Comparison of ENCODE assay signal across 11 cellular contexts in genomic region chr19:39247701-39248664, GRCh38. TPM values are rescaled to one million over a fixed set of nuclear protein-coding genes. Genes with fewer than 3 reads are reported as not detected.
DNase-seq lines count a peak whose midpoint lies in the region; ATAC-seq, FAIRE-seq and TF ChIP-seq lines count a peak whose summit lies in the region.
"Had no signal": no experiment of that assay in that cellular context is flagged by ENCODE, and none has a peak within 500 bp of the region (broad histone marks: within the 10 kb centered on the region; RNA-seq: fewer than 3 reads in every experiment).

No MANE protein-coding gene starts in this region.

- BruUV-seq in GM12878 (replicated peaks; lab: Mats Ljungman, UMichigan), result no TSS peak

- no peak overlapping the region for H3K27ac ChIP-seq in GM12878 (ENCODE audit: control insufficient read depth, insufficient read depth)

- RAD21 ChIA-PET in GM12878 (lab: Charles Lee; ENCODE audit: unreplicated experiment), result no interaction called here

- 78% methylated on average over 57 of the region's 92 CpGs for WGBS in GM12878 (ENCODE audit: insufficient coverage, insufficient replicate concordance, low lambda C conversion rate, missing lambda C conversion rate)

- no peak overlapping the region for H3K4me3 Mint-ChIP-seq in activated CD4-positive, alpha-beta memory T cell treated with anti-CD3 and anti-CD28 coated beads for 36 hours
- no peak overlapping the region for H3K4me3 Mint-ChIP-seq in activated CD4-positive, alpha-beta memory T cell treated with anti-CD3 and anti-CD28 coated beads, Interleukin-2, amount 10 ng/mL, durations not matched to agents 7 days and 5 days
- no peak overlapping the region for H3K4me3 Mint-ChIP-seq in stimulated activated memory B cell treated with anti-CD40 and anti-IgM and Interleukin-4, amounts not matched to agents 10 μg/mL and 1 μg/mL and 100 μg/mL, for 72 hours
- H3K4me3 Mint-ChIP-seq in activated CD4-positive, alpha-beta T cell treated with anti-CD3 and anti-CD28 coated beads, Interleukin-2, amount 10 ng/mL, durations not matched to agents 7 days and 5 days, result no peak overlapping the region

- H3K4me3 ChIP-seq in GM12878, result no peak overlapping the region

- no peak overlapping the region for H3K9ac ChIP-seq in GM12878 (ENCODE audit: control insufficient read depth, insufficient read depth, low read length)

- POLR2A ChIA-PET in activated CD4-positive, alpha-beta memory T cell treated with anti-CD3 and anti-CD28 coated beads for 36 hours (lab: Charles Lee), result no interaction called here
- POLR2A ChIA-PET in activated CD4-positive, alpha-beta memory T cell treated with anti-CD3 and anti-CD28 coated beads, Interleukin-2, amount 10 ng/mL, durations not matched to agents 7 days and 5 days (lab: Charles Lee), result no interaction called here
- POLR2A ChIA-PET in GM12878 (lab: Charles Lee), result no interaction called here
- POLR2A ChIA-PET in activated CD4-positive, alpha-beta T cell treated with anti-CD3 and anti-CD28 coated beads, Interleukin-2, amount 10 ng/mL, durations not matched to agents 7 days and 5 days (lab: Charles Lee), result no interaction called here

- H3K9me3 ChIP-seq in GM12878 (replicated peaks; ENCODE audit: control insufficient read depth, insufficient read depth, low read length), result no peaks in the 10 kb centered on the region

- DNase-seq in activated CD4-positive, alpha-beta memory T cell treated with anti-CD3 and anti-CD28 coated beads for 36 hours, result peak; percentile 14
- DNase-seq in activated CD4-positive, alpha-beta memory T cell treated with anti-CD3 and anti-CD28 coated beads, Interleukin-2, amount 10 ng/mL, durations not matched to agents 7 days and 5 days, result no peak
- DNase-seq in GM12878 (ENCODE audit: low read depth, low spot score), result no peak
- peak; percentile 66 for DNase-seq in iPS-NIHi11 (ENCODE audit: low spot score)
- no peak for DNase-seq in SHP77 (lab: John Stamatoyannopoulos, UW)
- DNase-seq in mucosa of gallbladder (ENCODE audit: low spot score), result no peak
- DNase-seq in activated CD4-positive, alpha-beta T cell treated with anti-CD3 and anti-CD28 coated beads, Interleukin-2, amount 10 ng/mL, durations not matched to agents 7 days and 5 days, result no peak
- DNase-seq: effector CD4-positive, alpha-beta T cell; SW 1271 had no signal

- peaks cover 7% of the 10 kb centered on the region for H3K27me3 Mint-ChIP-seq in activated CD4-positive, alpha-beta memory T cell treated with anti-CD3 and anti-CD28 coated beads for 36 hours
- peaks cover 7% of the 10 kb centered on the region for H3K27me3 Mint-ChIP-seq in activated CD4-positive, alpha-beta memory T cell treated with anti-CD3 and anti-CD28 coated beads, Interleukin-2, amount 10 ng/mL, durations not matched to agents 7 days and 5 days
- H3K27me3 Mint-ChIP-seq in stimulated activated memory B cell treated with anti-CD40 and anti-IgM and Interleukin-4, amounts not matched to agents 10 μg/mL and 1 μg/mL and 100 μg/mL, for 72 hours, result peaks cover 56% of the 10 kb centered on the region
- H3K27me3 Mint-ChIP-seq in activated CD4-positive, alpha-beta T cell treated with anti-CD3 and anti-CD28 coated beads, Interleukin-2, amount 10 ng/mL, durations not matched to agents 7 days and 5 days, result peaks cover 11% of the 10 kb centered on the region

- in situ Hi-C loops in GM12878 (cut with MboI), result no loop called here

- no peak for TF ChIP-seq CTCF in GM12878 (IDR thresholded peaks at IDR 0.05 in 2 of 3, conservative IDR thresholded peaks at IDR 0.05 in 1 of 3; ENCODE audit: control insufficient read depth in 2 of 3, extremely low read depth in 1 of 3, insufficient read depth in 1 of 3, low read depth in 3 of 3, low read length in 3 of 3)

- intact Hi-C loops in activated CD4-positive, alpha-beta memory T cell treated with anti-CD3 and anti-CD28 coated beads for 36 hours (cut with micrococcal nuclease), result no loop called here
- intact Hi-C loops in GM12878 (cut with micrococcal nuclease; ENCODE audit: unreplicated experiment), result no loop called here

- H3K4me2 ChIP-seq in GM12878 (ENCODE audit: control insufficient read depth, insufficient read depth), result no peak overlapping the region

- H3K4me1 Mint-ChIP-seq in activated CD4-positive, alpha-beta memory T cell treated with anti-CD3 and anti-CD28 coated beads for 36 hours (ENCODE audit: low read depth), result peaks cover 2% of the 10 kb centered on the region
- H3K4me1 Mint-ChIP-seq in activated CD4-positive, alpha-beta memory T cell treated with anti-CD3 and anti-CD28 coated beads, Interleukin-2, amount 10 ng/mL, durations not matched to agents 7 days and 5 days, result peaks cover 4% of the 10 kb centered on the region
- peaks cover 13% of the 10 kb centered on the region for H3K4me1 Mint-ChIP-seq in stimulated activated memory B cell treated with anti-CD40 and anti-IgM and Interleukin-4, amounts not matched to agents 10 μg/mL and 1 μg/mL and 100 μg/mL, for 72 hours
- peaks cover 12% of the 10 kb centered on the region for H3K4me1 Mint-ChIP-seq in activated CD4-positive, alpha-beta T cell treated with anti-CD3 and anti-CD28 coated beads, Interleukin-2, amount 10 ng/mL, durations not matched to agents 7 days and 5 days

- ATAC-seq in GM12878, result peak; percentile 28; the same call in 1 of the 3 replicates
- peak; percentile 15 for ATAC-seq in stimulated activated memory B cell treated with anti-CD40 and anti-IgM and Interleukin-4, amounts not matched to agents 10 μg/mL and 1 μg/mL and 100 μg/mL, for 72 hours

- no peaks in the 10 kb centered on the region for H3K36me3 Mint-ChIP-seq in activated CD4-positive, alpha-beta memory T cell treated with anti-CD3 and anti-CD28 coated beads for 36 hours
- no peaks in the 10 kb centered on the region for H3K36me3 Mint-ChIP-seq in activated CD4-positive, alpha-beta memory T cell treated with anti-CD3 and anti-CD28 coated beads, Interleukin-2, amount 10 ng/mL, durations not matched to agents 7 days and 5 days (ENCODE audit: low read depth)
- H3K36me3 Mint-ChIP-seq in stimulated activated memory B cell treated with anti-CD40 and anti-IgM and Interleukin-4, amounts not matched to agents 10 μg/mL and 1 μg/mL and 100 μg/mL, for 72 hours, result no peaks in the 10 kb centered on the region
- no peaks in the 10 kb centered on the region for H3K36me3 Mint-ChIP-seq in activated CD4-positive, alpha-beta T cell treated with anti-CD3 and anti-CD28 coated beads, Interleukin-2, amount 10 ng/mL, durations not matched to agents 7 days and 5 days (ENCODE audit: low read depth)

- no peak overlapping the region for H3K27ac Mint-ChIP-seq in activated CD4-positive, alpha-beta memory T cell treated with anti-CD3 and anti-CD28 coated beads for 36 hours
- H3K27ac Mint-ChIP-seq in activated CD4-positive, alpha-beta memory T cell treated with anti-CD3 and anti-CD28 coated beads, Interleukin-2, amount 10 ng/mL, durations not matched to agents 7 days and 5 days, result no peak overlapping the region
- no peak overlapping the region for H3K27ac Mint-ChIP-seq in stimulated activated memory B cell treated with anti-CD40 and anti-IgM and Interleukin-4, amounts not matched to agents 10 μg/mL and 1 μg/mL and 100 μg/mL, for 72 hours
- no peak overlapping the region for H3K27ac Mint-ChIP-seq in activated CD4-positive, alpha-beta T cell treated with anti-CD3 and anti-CD28 coated beads, Interleukin-2, amount 10 ng/mL, durations not matched to agents 7 days and 5 days

- CTCF ChIA-PET in activated CD4-positive, alpha-beta memory T cell treated with anti-CD3 and anti-CD28 coated beads for 36 hours (lab: Charles Lee), result no interaction called here
- CTCF ChIA-PET in activated CD4-positive, alpha-beta memory T cell treated with anti-CD3 and anti-CD28 coated beads, Interleukin-2, amount 10 ng/mL, durations not matched to agents 7 days and 5 days (lab: Charles Lee), result interaction anchor here (0.6 kb wide), 1 partner anchor 36 kb away, joined by 6 read pairs; no protein-coding TSS in a partner anchor
- CTCF ChIA-PET in GM12878 (lab: Yijun Ruan, JAX), result no interaction called here
- CTCF ChIA-PET in activated CD4-positive, alpha-beta T cell treated with anti-CD3 and anti-CD28 coated beads, Interleukin-2, amount 10 ng/mL, durations not matched to agents 7 days and 5 days (lab: Charles Lee), result interaction anchor here (1.0 kb wide), 1 partner anchor 49 kb away, joined by 3 read pairs; no protein-coding TSS in a partner anchor

- H3K27me3 ChIP-seq in GM12878 (replicated peaks in 1 of 2; ENCODE audit: control insufficient read depth in 2 of 2, insufficient read depth in 2 of 2, low read length in 1 of 2), result peaks cover 2% of the 10 kb centered on the region in 2 experiments; a peak in 3 of 4 replicates

- TF ChIP-seq RAD21 in GM12878 (IDR thresholded peaks at IDR 0.05; ENCODE audit: insufficient read depth, low read depth, low read length), result no peak

- no peaks in the 10 kb centered on the region for H4K20me1 ChIP-seq in GM12878 (ENCODE audit: control insufficient read depth, insufficient read depth)

- H3K36me3 ChIP-seq in GM12878 (ENCODE audit: control insufficient read depth in 2 of 2, insufficient read depth in 2 of 2, low read length in 1 of 2), result no peaks in the 10 kb centered on the region

- TF ChIP-seq EP300 in GM12878 (IDR thresholded peaks at IDR 0.05; ENCODE audit: borderline replicate concordance in 1 of 2, control insufficient read depth in 1 of 2, low read depth in 2 of 2, low read length in 2 of 2), result no peak

- no peak for FAIRE-seq in GM12878 (lab: Jason Lieb, UNC)
- FAIRE-seq: islet of Langerhans had no signal

- no peaks in the 10 kb centered on the region for H3K9me3 Mint-ChIP-seq in activated CD4-positive, alpha-beta memory T cell treated with anti-CD3 and anti-CD28 coated beads for 36 hours
- H3K9me3 Mint-ChIP-seq in activated CD4-positive, alpha-beta memory T cell treated with anti-CD3 and anti-CD28 coated beads, Interleukin-2, amount 10 ng/mL, durations not matched to agents 7 days and 5 days, result no peaks in the 10 kb centered on the region
- no peaks in the 10 kb centered on the region for H3K9me3 Mint-ChIP-seq in stimulated activated memory B cell treated with anti-CD40 and anti-IgM and Interleukin-4, amounts not matched to agents 10 μg/mL and 1 μg/mL and 100 μg/mL, for 72 hours
- H3K9me3 Mint-ChIP-seq in activated CD4-positive, alpha-beta T cell treated with anti-CD3 and anti-CD28 coated beads, Interleukin-2, amount 10 ng/mL, durations not matched to agents 7 days and 5 days, result no peaks in the 10 kb centered on the region

- TF ChIP-seq POLR2A in GM12878 (IDR thresholded peaks at IDR 0.05; ENCODE audit: low read depth, low read length), result no peak

- H3K4me1 ChIP-seq in GM12878 (ENCODE audit: control insufficient read depth, insufficient read depth, low read length), result no peaks in the 10 kb centered on the region

- SMC1A ChIA-PET in GM12878 (lab: Charles Lee; ENCODE audit: uncharacterized antibody, unreplicated experiment), result no interaction called here

- H3K79me2 ChIP-seq in GM12878 (ENCODE audit: control insufficient read depth, insufficient read depth, low read length), result no peaks in the 10 kb centered on the region

- H2AFZ ChIP-seq in GM12878 (ENCODE audit: control insufficient read depth, low read depth, low read length), result no peak overlapping the region

RNA-seq across cellular contexts. Expression of gene IFNL4, which starts 0.7 kb away (rescaled TPM):
- not detected for total RNA-seq in activated CD4-positive, alpha-beta memory T cell treated with anti-CD3 and anti-CD28 coated beads for 36 hours
- not detected for total RNA-seq in activated CD4-positive, alpha-beta memory T cell treated with anti-CD3 and anti-CD28 coated beads, Interleukin-2, amount 10 ng/mL, durations not matched to agents 7 days and 5 days
- not detected in 2 replicates for total RNA-seq in GM12878 (2013; cell fraction: nucleolus; rRNA removed)
- total RNA-seq in GM12878 (2014; rRNA removed), result not detected in 2 replicates
- not detected in 2 replicates for total RNA-seq in GM12878 (2014; rRNA removed; fragmentation: Illumina TruSeq; extraction: Trizol)
- not detected in 2 replicates for total RNA-seq in GM12878 (2021)
- not detected for polyA plus RNA-seq in GM12878 (2011; ENCODE audit: low read depth)
- polyA plus RNA-seq in GM12878 (2011; rRNA removed), result not detected in 2 replicates
- not detected in 2 replicates for polyA plus RNA-seq in GM12878 (2011; cell fraction: cytosol; rRNA removed)
- not detected in 2 replicates for polyA plus RNA-seq in GM12878 (2011; cell fraction: nucleus; rRNA removed)
- not detected in 2 replicates for polyA plus RNA-seq in GM12878 (2012)
- polyA plus RNA-seq in GM12878 (2014; fragmentation: Illumina TruSeq; extraction: Trizol), result not detected in 2 replicates
- polyA plus RNA-seq in GM12878 (2014; fragmentation: Nextera tagmentation; extraction: Ambion mirVana), result not detected
- polyA plus RNA-seq in GM12878 (2014; rRNA removed), result not detected in 2 replicates
- polyA plus RNA-seq in GM12878 (2016; fragmentation: Nextera tagmentation; extraction: Ambion mirVana), result not detected
- not detected in 2 replicates for polyA minus RNA-seq in GM12878 (2011; rRNA and poly(A)+ RNA removed)
- polyA minus RNA-seq in GM12878 (2011; cell fraction: cytosol; rRNA and poly(A)+ RNA removed), result not detected in 2 replicates
- not detected in 2 replicates for polyA minus RNA-seq in GM12878 (2011; cell fraction: nucleus; rRNA and poly(A)+ RNA removed)
- total RNA-seq in mucosa of gallbladder, result not detected
- not detected for total RNA-seq in activated CD4-positive, alpha-beta T cell treated with anti-CD3 and anti-CD28 coated beads, Interleukin-2, amount 10 ng/mL, durations not matched to agents 7 days and 5 days

RNA-seq across cellular contexts. Expression of gene IFNL3, which starts 3.2 kb away (rescaled TPM):
- total RNA-seq in activated CD4-positive, alpha-beta memory T cell treated with anti-CD3 and anti-CD28 coated beads for 36 hours, result under 1 TPM in 1 of 2 experiments, not detected in 1; 0.34 TPM
- not detected for total RNA-seq in activated CD4-positive, alpha-beta memory T cell treated with anti-CD3 and anti-CD28 coated beads, Interleukin-2, amount 10 ng/mL, durations not matched to agents 7 days and 5 days
- not detected in 2 replicates for total RNA-seq in GM12878 (2013; cell fraction: nucleolus; rRNA removed)
- total RNA-seq in GM12878 (2014; rRNA removed), result not detected in 2 replicates
- total RNA-seq in GM12878 (2014; rRNA removed; fragmentation: Illumina TruSeq; extraction: Trizol), result not detected in 2 replicates
- total RNA-seq in GM12878 (2021), result not detected in 2 replicates
- not detected for polyA plus RNA-seq in GM12878 (2011; ENCODE audit: low read depth)
- not detected in 2 replicates for polyA plus RNA-seq in GM12878 (2011; rRNA removed)
- polyA plus RNA-seq in GM12878 (2011; cell fraction: cytosol; rRNA removed), result not detected in 2 replicates
- polyA plus RNA-seq in GM12878 (2011; cell fraction: nucleus; rRNA removed), result not detected in 2 replicates
- polyA plus RNA-seq in GM12878 (2012), result not detected in 2 replicates
- polyA plus RNA-seq in GM12878 (2014; fragmentation: Illumina TruSeq; extraction: Trizol), result not detected in 2 replicates
- not detected for polyA plus RNA-seq in GM12878 (2014; fragmentation: Nextera tagmentation; extraction: Ambion mirVana)
- not detected in 2 replicates for polyA plus RNA-seq in GM12878 (2014; rRNA removed)
- not detected for polyA plus RNA-seq in GM12878 (2016; fragmentation: Nextera tagmentation; extraction: Ambion mirVana)
- not detected in 2 replicates for polyA minus RNA-seq in GM12878 (2011; rRNA and poly(A)+ RNA removed)
- polyA minus RNA-seq in GM12878 (2011; cell fraction: cytosol; rRNA and poly(A)+ RNA removed), result not detected in 2 replicates
- polyA minus RNA-seq in GM12878 (2011; cell fraction: nucleus; rRNA and poly(A)+ RNA removed), result not detected in 2 replicates
- total RNA-seq in mucosa of gallbladder, result not detected
- total RNA-seq in activated CD4-positive, alpha-beta T cell treated with anti-CD3 and anti-CD28 coated beads, Interleukin-2, amount 10 ng/mL, durations not matched to agents 7 days and 5 days, result not detected

RNA-seq across cellular contexts. Expression of gene IFNL2, which starts 20.2 kb away (rescaled TPM):
- not detected for total RNA-seq in activated CD4-positive, alpha-beta memory T cell treated with anti-CD3 and anti-CD28 coated beads for 36 hours
- total RNA-seq in activated CD4-positive, alpha-beta memory T cell treated with anti-CD3 and anti-CD28 coated beads, Interleukin-2, amount 10 ng/mL, durations not matched to agents 7 days and 5 days, result not detected
- total RNA-seq in GM12878 (2013; cell fraction: nucleolus; rRNA removed), result not detected in 2 replicates
- not detected in 2 replicates for total RNA-seq in GM12878 (2014; rRNA removed)
- not detected in 2 replicates for total RNA-seq in GM12878 (2014; rRNA removed; fragmentation: Illumina TruSeq; extraction: Trizol)
- not detected in 2 replicates for total RNA-seq in GM12878 (2021)
- not detected for polyA plus RNA-seq in GM12878 (2011; ENCODE audit: low read depth)
- polyA plus RNA-seq in GM12878 (2011; rRNA removed), result not detected in 2 replicates
- not detected in 2 replicates for polyA plus RNA-seq in GM12878 (2011; cell fraction: cytosol; rRNA removed)
- polyA plus RNA-seq in GM12878 (2011; cell fraction: nucleus; rRNA removed), result not detected in 2 replicates
- not detected in 2 replicates for polyA plus RNA-seq in GM12878 (2012)
- not detected in 2 replicates for polyA plus RNA-seq in GM12878 (2014; fragmentation: Illumina TruSeq; extraction: Trizol)
- not detected for polyA plus RNA-seq in GM12878 (2014; fragmentation: Nextera tagmentation; extraction: Ambion mirVana)
- polyA plus RNA-seq in GM12878 (2014; rRNA removed), result 0.24 TPM in 1 of 2 replicates, not detected in the other
- not detected for polyA plus RNA-seq in GM12878 (2016; fragmentation: Nextera tagmentation; extraction: Ambion mirVana)
- polyA minus RNA-seq in GM12878 (2011; rRNA and poly(A)+ RNA removed), result not detected in 2 replicates
- polyA minus RNA-seq in GM12878 (2011; cell fraction: cytosol; rRNA and poly(A)+ RNA removed), result not detected in 2 replicates
- polyA minus RNA-seq in GM12878 (2011; cell fraction: nucleus; rRNA and poly(A)+ RNA removed), result not detected in 2 replicates
- not detected for total RNA-seq in mucosa of gallbladder
- total RNA-seq in activated CD4-positive, alpha-beta T cell treated with anti-CD3 and anti-CD28 coated beads, Interleukin-2, amount 10 ng/mL, durations not matched to agents 7 days and 5 days, result not detected

RNA-seq across cellular contexts. Expression of gene SYCN, which starts 43.9 kb away (rescaled TPM):
- total RNA-seq in activated CD4-positive, alpha-beta memory T cell treated with anti-CD3 and anti-CD28 coated beads for 36 hours, result not detected
- total RNA-seq in activated CD4-positive, alpha-beta memory T cell treated with anti-CD3 and anti-CD28 coated beads, Interleukin-2, amount 10 ng/mL, durations not matched to agents 7 days and 5 days, result not detected
- not detected in 2 replicates for total RNA-seq in GM12878 (2013; cell fraction: nucleolus; rRNA removed)
- not detected in 2 replicates for total RNA-seq in GM12878 (2014; rRNA removed)
- not detected in 2 replicates for total RNA-seq in GM12878 (2014; rRNA removed; fragmentation: Illumina TruSeq; extraction: Trizol)
- total RNA-seq in GM12878 (2021), result 0.37 and 0.54 TPM in 2 replicates
- not detected for polyA plus RNA-seq in GM12878 (2011; ENCODE audit: low read depth)
- not detected in 2 replicates for polyA plus RNA-seq in GM12878 (2011; rRNA removed)
- not detected in 2 replicates for polyA plus RNA-seq in GM12878 (2011; cell fraction: cytosol; rRNA removed)
- polyA plus RNA-seq in GM12878 (2011; cell fraction: nucleus; rRNA removed), result not detected in 2 replicates
- polyA plus RNA-seq in GM12878 (2012), result not detected in 2 replicates
- polyA plus RNA-seq in GM12878 (2014; fragmentation: Illumina TruSeq; extraction: Trizol), result not detected in 2 replicates
- polyA plus RNA-seq in GM12878 (2014; fragmentation: Nextera tagmentation; extraction: Ambion mirVana), result not detected
- not detected in 2 replicates for polyA plus RNA-seq in GM12878 (2014; rRNA removed)
- polyA plus RNA-seq in GM12878 (2016; fragmentation: Nextera tagmentation; extraction: Ambion mirVana), result not detected
- not detected in 2 replicates for polyA minus RNA-seq in GM12878 (2011; rRNA and poly(A)+ RNA removed)
- not detected in 2 replicates for polyA minus RNA-seq in GM12878 (2011; cell fraction: cytosol; rRNA and poly(A)+ RNA removed)
- not detected in 2 replicates for polyA minus RNA-seq in GM12878 (2011; cell fraction: nucleus; rRNA and poly(A)+ RNA removed)
- 1.1 TPM for total RNA-seq in mucosa of gallbladder
- total RNA-seq in activated CD4-positive, alpha-beta T cell treated with anti-CD3 and anti-CD28 coated beads, Interleukin-2, amount 10 ng/mL, durations not matched to agents 7 days and 5 days, result not detected

RNA-seq across cellular contexts. Expression of gene IFNL1, which starts 48.2 kb away (rescaled TPM):
- 1 to 10 TPM; 1.2 to 1.6 TPM for total RNA-seq in activated CD4-positive, alpha-beta memory T cell treated with anti-CD3 and anti-CD28 coated beads for 36 hours
- total RNA-seq in activated CD4-positive, alpha-beta memory T cell treated with anti-CD3 and anti-CD28 coated beads, Interleukin-2, amount 10 ng/mL, durations not matched to agents 7 days and 5 days, result under 1 TPM; 0.38 to 0.43 TPM
- total RNA-seq in GM12878 (2013; cell fraction: nucleolus; rRNA removed), result not detected in 2 replicates
- total RNA-seq in GM12878 (2014; rRNA removed) (0.22 TPM in 1 of 2 replicates, not detected in the other), GM12878 (2014; rRNA removed; fragmentation: Illumina TruSeq; extraction: Trizol) (not detected in 2 replicates), GM12878 (2021) (not detected in 2 replicates), mucosa of gallbladder (not detected)
- not detected for polyA plus RNA-seq in GM12878 (2011; ENCODE audit: low read depth)
- polyA plus RNA-seq in GM12878 (2011; rRNA removed) (not detected in 2 replicates), GM12878 (2014; fragmentation: Illumina TruSeq; extraction: Trizol) (not detected in 2 replicates), GM12878 (2014; fragmentation: Nextera tagmentation; extraction: Ambion mirVana) (not detected), GM12878 (2014; rRNA removed) (not detected in 2 replicates), GM12878 (2016; fragmentation: Nextera tagmentation; extraction: Ambion mirVana) (not detected)
- polyA plus RNA-seq in GM12878 (2011; cell fraction: cytosol; rRNA removed), result 0.07 and 0.15 TPM in 2 replicates
- polyA plus RNA-seq in GM12878 (2011; cell fraction: nucleus; rRNA removed), result not detected in 2 replicates
- polyA plus RNA-seq in GM12878 (2012), result not detected in 2 replicates
- polyA minus RNA-seq in GM12878 (2011; rRNA and poly(A)+ RNA removed), result not detected in 2 replicates
- not detected in 2 replicates for polyA minus RNA-seq in GM12878 (2011; cell fraction: cytosol; rRNA and poly(A)+ RNA removed)
- not detected in 2 replicates for polyA minus RNA-seq in GM12878 (2011; cell fraction: nucleus; rRNA and poly(A)+ RNA removed)
- not detected for total RNA-seq in activated CD4-positive, alpha-beta T cell treated with anti-CD3 and anti-CD28 coated beads, Interleukin-2, amount 10 ng/mL, durations not matched to agents 7 days and 5 days

Comparison
In these comparisons a context has a peak if more than half of its experiments do, and no peak if none do; other contexts are left out.
1. DNase-seq: peak in activated CD4-positive, alpha-beta memory T cell treated with anti-CD3 and anti-CD28 coated beads for 36 hours (single experiment) and iPS-NIHi11 (single experiment); none in activated CD4-positive, alpha-beta memory T cell treated with anti-CD3 and anti-CD28 coated beads, Interleukin-2, amount 10 ng/mL, durations not matched to agents 7 days and 5 days (single experiment), GM12878 (single experiment), SHP77 (0 of 2), mucosa of gallbladder (single experiment) and activated CD4-positive, alpha-beta T cell treated with anti-CD3 and anti-CD28 coated beads, Interleukin-2, amount 10 ng/mL, durations not matched to agents 7 days and 5 days (single experiment).
2. CTCF ChIA-PET loops: an anchor here in activated CD4-positive, alpha-beta memory T cell treated with anti-CD3 and anti-CD28 coated beads, Interleukin-2, amount 10 ng/mL, durations not matched to agents 7 days and 5 days (0.6 kb wide) and activated CD4-positive, alpha-beta T cell treated with anti-CD3 and anti-CD28 coated beads, Interleukin-2, amount 10 ng/mL, durations not matched to agents 7 days and 5 days (1.0 kb wide); none called in activated CD4-positive, alpha-beta memory T cell treated with anti-CD3 and anti-CD28 coated beads for 36 hours and GM12878.